ENCODE assay signal across 8 cellular contexts in genomic region chr4:1012031-1012739, GRCh38. TPM values are rescaled to one million over a fixed set of nuclear protein-coding genes. Genes with fewer than 3 reads are reported as not detected.
A peak's percentile ranks its signal among the peaks of the same experiment; 100 is the strongest.
DNase-seq lines count a peak whose midpoint lies in the region; ATAC-seq, FAIRE-seq and TF ChIP-seq lines count a peak whose summit lies in the region.

No MANE protein-coding gene starts in this region.

- DNase-seq in A673 (ENCODE audit: low spot score), result peak; percentile 71
- peak; percentile 37 for DNase-seq in activated CD4-positive, alpha-beta T cell treated with anti-CD3 and anti-CD28 coated beads for 48 hours
- DNase-seq in H1 (ENCODE audit: low read depth in 1 of 2, low spot score in 2 of 2), result no peak
- DNase-seq in neural progenitor cell (ENCODE audit: low spot score), result peak; percentile 77
- no peak for DNase-seq in HPDE6-E6E7 (ENCODE audit: extremely low spot score)

- H3K27me3 ChIP-seq in A673 (replicated peaks; ENCODE audit: insufficient read depth, low read depth, low read length, poor library complexity), result peaks cover 21% of the 10 kb centered on the region
- H3K27me3 ChIP-seq in H1 (replicated peaks in 1 of 4; ENCODE audit: control insufficient read depth in 3 of 4, extremely low read depth in 1 of 4, insufficient read depth in 3 of 4, low read length in 3 of 4), result peaks cover 21 to 42% (median 38%) of the 10 kb centered on the region in 4 experiments
- peaks cover 51% of the 10 kb centered on the region for H3K27me3 ChIP-seq in neural progenitor cell

- peaks cover 18% of the 10 kb centered on the region; the same call in 1 of the 2 replicates for H3K23me2 ChIP-seq in H1 (ENCODE audit: low read depth, low read length)

- peak overlapping the region; percentile 53 for H3K4me3 ChIP-seq in A673 (ENCODE audit: low read depth, low read length, poor library complexity, severe bottlenecking)
- H3K4me3 ChIP-seq in HEK293 (ENCODE audit: low read depth, low read length), result peak overlapping the region; percentile 21
- peak overlapping the region; percentile 35 to 72 (median 36); a peak in 6 of 8 replicates for H3K4me3 ChIP-seq in H1 (ENCODE audit: extremely low read depth in 1 of 4, insufficient read depth in 2 of 4, low read depth in 3 of 4, low read length in 4 of 4)
- peak overlapping the region; percentile 56 for H3K4me3 ChIP-seq in neural progenitor cell

- WGBS in H1 (ENCODE audit: extremely low coverage in 1 of 2, insufficient coverage in 1 of 2, insufficient read length in 1 of 2, insufficient replicate concordance in 2 of 2, low coverage in 1 of 2, low lambda C conversion rate in 2 of 2, missing lambda C conversion rate in 1 of 2), 2 experiments, result 2% methylated on average over 15 of the region's 69 CpGs; no CpG with 5 or more reads in 1 of the 2 experiments

- no peak for FAIRE-seq in H1 (lab: Jason Lieb, UNC)

- H4K20me1 ChIP-seq in H1 (replicated peaks in 1 of 2; ENCODE audit: control insufficient read depth in 1 of 2, insufficient read depth in 2 of 2, low read length in 2 of 2) (peaks cover 3 to 20% of the 10 kb centered on the region in 2 experiments), neural progenitor cell (ENCODE audit: low read depth) (peaks cover 58% of the 10 kb centered on the region)

- no peak for TF ChIP-seq CTCF in A673 (conservative IDR thresholded peaks at IDR 0.05; ENCODE audit: low read depth, low read length)
- no peak for TF ChIP-seq CTCF in HEK293 (tag by site-specific recombination; IDR thresholded peaks at IDR 0.05)
- TF ChIP-seq CTCF in H1 (IDR thresholded peaks at IDR 0.05; ENCODE audit: control extremely low read depth in 1 of 3, insufficient read depth in 1 of 3, low read depth in 1 of 3, low read length in 3 of 3), result no peak
- TF ChIP-seq CTCF in neural progenitor cell (IDR thresholded peaks at IDR 0.05), result no peak

- peaks cover 2% of the 10 kb centered on the region for H3K9me3 Mint-ChIP-seq in neural progenitor cell

- H3K4ac ChIP-seq in H1 (replicated peaks; ENCODE audit: insufficient read length, low read depth, low read length), result no peak overlapping the region

- H4K5ac ChIP-seq in H1 (ENCODE audit: insufficient read length, low read depth, low read length), result no peak overlapping the region

- peak overlapping the region; percentile 48 to 70; a peak in 3 of 4 replicates for H3K4me2 ChIP-seq in H1 (ENCODE audit: insufficient read depth in 1 of 2, low read depth in 2 of 2, low read length in 2 of 2)
- peak overlapping the region; percentile 89 for H3K4me2 ChIP-seq in neural progenitor cell

- H3K18ac ChIP-seq in H1 (ENCODE audit: extremely low read depth, low read length), result no peak overlapping the region

- no peaks in the 10 kb centered on the region for H3K36me3 Mint-ChIP-seq in neural progenitor cell

- H4K91ac ChIP-seq in H1 (replicated peaks; ENCODE audit: insufficient read length, low read length), result no peak overlapping the region

- intact Hi-C loops in A673 (cut with micrococcal nuclease; ENCODE audit: unreplicated experiment), result no loop called here

- peaks cover 13% of the 10 kb centered on the region for H3K4me1 ChIP-seq in A673 (ENCODE audit: insufficient read depth, low read length, poor library complexity, severe bottlenecking)
- no peaks in the 10 kb centered on the region; the same call in 1 of the 2 replicates for H3K4me1 ChIP-seq in HEK293 (ENCODE audit: control insufficient read depth, insufficient read depth, low read length)
- H3K4me1 ChIP-seq in H1 (replicated peaks in 1 of 4; ENCODE audit: control insufficient read depth in 3 of 4, insufficient read depth in 4 of 4, low read length in 3 of 4), result peaks cover 0 to 14% (median 10%) of the 10 kb centered on the region in 4 experiments; a peak in 6 of 7 replicates
- H3K4me1 ChIP-seq in neural progenitor cell, result peaks cover 31% of the 10 kb centered on the region

- H3K36me3 ChIP-seq in A673 (ENCODE audit: insufficient read depth, low read length, poor library complexity, severe bottlenecking) (no peaks in the 10 kb centered on the region), HEK293 (ENCODE audit: control insufficient read depth in 2 of 2, insufficient read depth in 1 of 2, low read length in 2 of 2) (peaks cover 0 to 14% of the 10 kb centered on the region in 2 experiments; a peak in 1 of 3 replicates), H1 (ENCODE audit: control insufficient read depth in 2 of 4, insufficient read depth in 4 of 4, low read length in 3 of 4) (no peaks in the 10 kb centered on the region), neural progenitor cell (no peaks in the 10 kb centered on the region)

- peaks cover 33% of the 10 kb centered on the region for H3K27me3 Mint-ChIP-seq in neural progenitor cell (ENCODE audit: insufficient read depth, low read depth)

- H2BK5ac ChIP-seq in H1 (ENCODE audit: low read depth, low read length), result no peak overlapping the region

- H3K79me2 ChIP-seq in H1 (ENCODE audit: control insufficient read depth in 1 of 2, insufficient read depth in 2 of 2, low read length in 2 of 2) (no peaks in the 10 kb centered on the region), neural progenitor cell (ENCODE audit: low read depth) (peaks cover 11% of the 10 kb centered on the region)

- H3K9me3 ChIP-seq in A673 (ENCODE audit: low read depth, low read length, poor library complexity, severe bottlenecking) (no peaks in the 10 kb centered on the region), HEK293 (ENCODE audit: control insufficient read depth, insufficient read depth, low read depth, low read length) (no peaks in the 10 kb centered on the region), H1 (ENCODE audit: insufficient read depth in 2 of 2, low read depth in 1 of 2, low read length in 1 of 2) (no peaks in the 10 kb centered on the region), neural progenitor cell (ENCODE audit: low read depth) (no peaks in the 10 kb centered on the region)

- no peak overlapping the region for H3K14ac ChIP-seq in H1 (ENCODE audit: insufficient read length)

- H2BK20ac ChIP-seq in H1 (ENCODE audit: low read length), result no peak overlapping the region

- no peak overlapping the region for H2BK120ac ChIP-seq in H1 (replicated peaks; ENCODE audit: low read depth, low read length)

- peaks cover 2% of the 10 kb centered on the region; the same call in 1 of the 2 replicates for H3K79me1 ChIP-seq in H1 (ENCODE audit: low read depth, low read length)

- 0 out of 2 replicates have a peak overlapping the region, but pooled peaks have one; percentile 71 for H4K8ac ChIP-seq in H1 (ENCODE audit: extremely low read depth, insufficient read depth, low read length)

- no peak overlapping the region for H3K27ac ChIP-seq in A673 (ENCODE audit: low read depth, low read length, poor library complexity, severe bottlenecking)
- no peak overlapping the region for H3K27ac ChIP-seq in HEK293 (ENCODE audit: extremely low read depth, low read depth, low read length)
- H3K27ac ChIP-seq in H1 (ENCODE audit: low read depth, low read length), result no peak overlapping the region
- no peak overlapping the region for H3K27ac ChIP-seq in neural progenitor cell

- H3K23ac ChIP-seq in H1 (ENCODE audit: insufficient read length), result no peak overlapping the region

- TF ChIP-seq RAD21 in H1 (IDR thresholded peaks at IDR 0.05 in 1 of 2, conservative IDR thresholded peaks at IDR 0.05 in 1 of 2; ENCODE audit: low read depth in 2 of 2, low read length in 2 of 2), result no peak

- peak overlapping the region; percentile 74 for H3K4me3 Mint-ChIP-seq in neural progenitor cell

- no peak overlapping the region for H3K27ac Mint-ChIP-seq in neural progenitor cell

- no peak overlapping the region for H2BK15ac ChIP-seq in H1 (ENCODE audit: low read length)

- no peak for TF ChIP-seq EP300 in H1 (IDR thresholded peaks at IDR 0.05; ENCODE audit: borderline replicate concordance in 1 of 2, low read depth in 2 of 2, low read length in 2 of 2)

- ATAC-seq in HG02588 (IDR thresholded peaks at IDR 0.05; ENCODE audit: unreplicated experiment) (no peak), GM19452 (IDR thresholded peaks at IDR 0.05; ENCODE audit: unreplicated experiment) (no peak)

- H3K4me1 Mint-ChIP-seq in neural progenitor cell, result peaks cover 18% of the 10 kb centered on the region

- no peak overlapping the region for H2AFZ ChIP-seq in H1 (ENCODE audit: low read length)
- H2AFZ ChIP-seq in neural progenitor cell (replicated peaks), result no peak overlapping the region

- no TSS peak for BruUV-seq in A673 (replicated peaks; lab: Mats Ljungman, UMichigan)

- H2AK5ac ChIP-seq in H1 (ENCODE audit: low read depth, low read length), result no peak overlapping the region

- POLR2A ChIA-PET in A673 (lab: Charles Lee; ENCODE audit: low non-redundant PET), result no interaction called here
- POLR2A ChIA-PET in HEK293 (lab: Yijun Ruan, JAX), result no interaction called here
- POLR2A ChIA-PET in H1 (lab: Charles Lee; ENCODE audit: partially characterized antibody), result no interaction called here

- H2BK12ac ChIP-seq in H1 (ENCODE audit: low read depth, low read length), result no peak overlapping the region

- H3F3A ChIP-seq in neural progenitor cell (ENCODE audit: low read depth), result peaks cover 46% of the 10 kb centered on the region

- H3K56ac ChIP-seq in H1 (replicated peaks; ENCODE audit: insufficient read length, low read depth, low read length), result no peak overlapping the region

- CTCF ChIA-PET in A673 (lab: Charles Lee), result no interaction called here
- CTCF ChIA-PET in HEK293 (lab: Yijun Ruan, JAX), result no interaction called here
- CTCF ChIA-PET in H1 (lab: Charles Lee; ENCODE audit: partially characterized antibody), result interaction anchor here (1.0 kb wide), 1 partner anchor 39 kb away, joined by 3 read pairs; no protein-coding TSS in a partner anchor

- H3K9ac ChIP-seq in H1 (replicated peaks in 1 of 4; ENCODE audit: extremely low read depth in 1 of 4, low read depth in 3 of 4, low read length in 3 of 4) (peak overlapping the region in 1 of 4 experiments; percentile 44; a peak in 1 of 7 replicates), neural progenitor cell (no peak overlapping the region)

- no peak for TF ChIP-seq POLR2A in H1 (IDR thresholded peaks at IDR 0.05; ENCODE audit: control extremely low read depth in 1 of 2, low read depth in 2 of 2, low read length in 2 of 2)

RNA-seq across cellular contexts. Expression of gene FGFRL1, which starts 0.8 kb away (rescaled TPM):
- 30.4 and 40.8 TPM in 2 replicates for total RNA-seq in A673 (2021)
- 18.8 and 18.9 TPM in 2 replicates for total RNA-seq in H1 (2021; fragmentation: NEBNext Ultra II Directional; extraction: Animal tissue kit (Norgen Biotek cat#: 25700))
- 34.6 and 38.9 TPM in 2 replicates for polyA plus RNA-seq in H1 (2011; rRNA removed)
- 27.7 TPM for polyA plus RNA-seq in H1 (2011; cell fraction: cytosol; rRNA removed)
- 30.1 TPM for polyA plus RNA-seq in H1 (2011; cell fraction: nucleus; rRNA removed)
- polyA plus RNA-seq in H1 (2012, experiment 1 of 2), result 12.6 to 21.8 TPM (median 19.7 TPM) in 4 replicates
- 15.6 TPM for polyA plus RNA-seq in H1 (2012, experiment 2 of 2)
- polyA plus RNA-seq in H1 (2013, experiment 1 of 2), result 21.1 TPM
- polyA plus RNA-seq in H1 (2013, experiment 2 of 2), result 22.9 TPM
- polyA minus RNA-seq in H1 (2011; rRNA and poly(A)+ RNA removed), result 72.8 and 101 TPM in 2 replicates
- polyA minus RNA-seq in H1 (2011; cell fraction: cytosol; rRNA and poly(A)+ RNA removed), result 20.7 TPM
- polyA minus RNA-seq in H1 (2011; cell fraction: nucleus; rRNA and poly(A)+ RNA removed), result 22.0 TPM
- 9.6 and 27.4 TPM in 2 replicates for total RNA-seq in neural progenitor cell (ENCODE audit: low replicate concordance)

RNA-seq across cellular contexts. Expression of gene SLC26A1, which starts 19.0 kb away (rescaled TPM):
- total RNA-seq in A673 (2021) (0.22 and 0.30 TPM in 2 replicates), neural progenitor cell (ENCODE audit: low replicate concordance) (0.19 TPM in 1 of 2 replicates, not detected in the other)
- not detected in 2 replicates for total RNA-seq in H1 (2021; fragmentation: NEBNext Ultra II Directional; extraction: Animal tissue kit (Norgen Biotek cat#: 25700))
- polyA plus RNA-seq in H1 (2011; rRNA removed), result 0.11 and 0.14 TPM in 2 replicates
- 0.10 TPM for polyA plus RNA-seq in H1 (2011; cell fraction: cytosol; rRNA removed)
- polyA plus RNA-seq in H1 (2011; cell fraction: nucleus; rRNA removed), result 0.57 TPM
- 0.20 to 0.67 TPM (median 0.33 TPM) in 4 replicates for polyA plus RNA-seq in H1 (2012, experiment 1 of 2)
- 0.08 TPM for polyA plus RNA-seq in H1 (2012, experiment 2 of 2)
- polyA plus RNA-seq in H1 (2013, experiment 1 of 2), result 0.14 TPM
- 0.06 TPM for polyA plus RNA-seq in H1 (2013, experiment 2 of 2)
- 0.07 and 0.09 TPM in 2 replicates for polyA minus RNA-seq in H1 (2011; rRNA and poly(A)+ RNA removed)
- not detected for polyA minus RNA-seq in H1 (2011; cell fraction: cytosol; rRNA and poly(A)+ RNA removed)
- polyA minus RNA-seq in H1 (2011; cell fraction: nucleus; rRNA and poly(A)+ RNA removed), result 0.20 TPM

RNA-seq across cellular contexts. Expression of gene IDUA, which starts 25.3 kb away (rescaled TPM):
- total RNA-seq in A673 (2021) (12.0 and 12.3 TPM in 2 replicates), neural progenitor cell (ENCODE audit: low replicate concordance) (0.47 and 10.7 TPM in 2 replicates)
- 4.8 and 6.5 TPM in 2 replicates for total RNA-seq in H1 (2021; fragmentation: NEBNext Ultra II Directional; extraction: Animal tissue kit (Norgen Biotek cat#: 25700))
- polyA plus RNA-seq in H1 (2011; rRNA removed), result 2.8 and 5.8 TPM in 2 replicates
- 3.5 TPM for polyA plus RNA-seq in H1 (2011; cell fraction: cytosol; rRNA removed)
- polyA plus RNA-seq in H1 (2011; cell fraction: nucleus; rRNA removed), result 30.1 TPM
- 1.3 to 4.4 TPM (median 2.7 TPM) in 4 replicates for polyA plus RNA-seq in H1 (2012, experiment 1 of 2)
- polyA plus RNA-seq in H1 (2012, experiment 2 of 2), result 1.2 TPM
- polyA plus RNA-seq in H1 (2013, experiment 1 of 2), result 2.0 TPM
- polyA plus RNA-seq in H1 (2013, experiment 2 of 2), result 2.1 TPM
- polyA minus RNA-seq in H1 (2011; rRNA and poly(A)+ RNA removed), result 0.93 and 1.1 TPM in 2 replicates
- polyA minus RNA-seq in H1 (2011; cell fraction: cytosol; rRNA and poly(A)+ RNA removed), result 2.7 TPM
- 8.1 TPM for polyA minus RNA-seq in H1 (2011; cell fraction: nucleus; rRNA and poly(A)+ RNA removed)

RNA-seq across cellular contexts. Expression of gene DGKQ, which starts 38.8 kb away (rescaled TPM):
- total RNA-seq in A673 (2021) (8.8 and 10.8 TPM in 2 replicates), neural progenitor cell (ENCODE audit: low replicate concordance) (5.1 and 16.0 TPM in 2 replicates)
- 9.3 and 9.7 TPM in 2 replicates for total RNA-seq in H1 (2021; fragmentation: NEBNext Ultra II Directional; extraction: Animal tissue kit (Norgen Biotek cat#: 25700))
- polyA plus RNA-seq in H1 (2011; rRNA removed), result 7.3 and 14.5 TPM in 2 replicates
- polyA plus RNA-seq in H1 (2011; cell fraction: cytosol; rRNA removed), result 11.1 TPM
- polyA plus RNA-seq in H1 (2011; cell fraction: nucleus; rRNA removed), result 97.1 TPM
- polyA plus RNA-seq in H1 (2012, experiment 1 of 2), result 6.3 to 10.5 TPM (median 9.8 TPM) in 4 replicates
- 5.8 TPM for polyA plus RNA-seq in H1 (2012, experiment 2 of 2)
- polyA plus RNA-seq in H1 (2013, experiment 1 of 2), result 5.9 TPM
- polyA plus RNA-seq in H1 (2013, experiment 2 of 2), result 5.2 TPM
- polyA minus RNA-seq in H1 (2011; rRNA and poly(A)+ RNA removed), result 3.4 and 6.0 TPM in 2 replicates
- polyA minus RNA-seq in H1 (2011; cell fraction: cytosol; rRNA and poly(A)+ RNA removed), result 10.1 TPM
- 13.6 TPM for polyA minus RNA-seq in H1 (2011; cell fraction: nucleus; rRNA and poly(A)+ RNA removed)

Comparison
In these comparisons a context has a peak if more than half of its experiments do, and no peak if none do; other contexts are left out.
1. DNase-seq: peak in A673 (single experiment), activated CD4-positive, alpha-beta T cell treated with anti-CD3 and anti-CD28 coated beads for 48 hours (single experiment) and neural progenitor cell (single experiment); none in H1 (0 of 2) and HPDE6-E6E7 (single experiment).
2. Peak in every context shown above with its lines, with median percentiles within 50 percentile points of each other: H3K4me3 ChIP-seq.